28 cellular contexts compared by ENCODE assay signal in genomic region chr2:33766175-33766574, GRCh38.
"Had no signal": no experiment of that assay in that cellular context is flagged by ENCODE, and none has a peak within 500 bp of the region (broad histone marks: within the 10 kb centered on the region; RNA-seq: fewer than 3 reads in every experiment).

No MANE protein-coding gene starts in this region.

- H2AFZ ChIP-seq: neural progenitor cell had no signal

- H3K9ac ChIP-seq: neural progenitor cell had no signal

- H3K27me3 ChIP-seq: neural progenitor cell, neutrophil, pancreas, right lobe of liver, sigmoid colon, suprapubic skin, testis, tibial artery, transverse colon, upper lobe of right lung, uterus had no signal

- H3K36me3 ChIP-seq: neural progenitor cell, neutrophil, pancreas, right lobe of liver, sigmoid colon, suprapubic skin, tibial artery, transverse colon, upper lobe of right lung, uterus had no signal

- H3K9me3 ChIP-seq: neutrophil, pancreas, psoas muscle, right lobe of liver, sigmoid colon, suprapubic skin, testis, tibial artery, transverse colon, upper lobe of right lung, uterus had no signal

- H3K27ac ChIP-seq: neural progenitor cell, neutrophil, pancreas, psoas muscle, right lobe of liver, sigmoid colon, suprapubic skin, testis, tibial artery, transverse colon, upper lobe of right lung, uterus had no signal

- H3K4me1 ChIP-seq: pancreas, psoas muscle, right lobe of liver, sigmoid colon, suprapubic skin, testis, tibial artery, transverse colon, upper lobe of right lung, uterus had no signal

- H3K4me3 ChIP-seq: neural progenitor cell, pancreas, psoas muscle, right lobe of liver, sigmoid colon, suprapubic skin, testis, tibial artery, transverse colon, upper lobe of right lung, uterus had no signal

- ATAC-seq: naive thymus-derived CD8-positive, alpha-beta T cell; natural killer cell treated with Interleukin-12 subunit alpha and Interleukin-12 subunit beta and Interleukin-15 and Interleukin-18, amount 100 ng/mL, for 72 hours; pancreas; psoas muscle; right cardiac atrium; right lobe of liver; stimulated activated effector memory CD8-positive, alpha-beta T cell treated with anti-CD3 and anti-CD28 coated beads, Interleukin-12 subunit alpha, Interleukin-12 subunit beta, amount 100 ng/mL, for 72 hours; stimulated activated naive B cell treated with anti-CD40 and anti-IgM and Interleukin-4, amounts not matched to agents 10 μg/mL and 1 μg/mL and 100 μg/mL, for 72 hours; stimulated activated naive CD8-positive, alpha-beta T cell treated with anti-CD3 and anti-CD28 coated beads, Interleukin-15, amount 100 ng/mL, for 72 hours; stimulated activated naive CD8-positive, alpha-beta T cell treated with anti-CD3 and anti-CD28 coated beads, Interleukin-15, Interleukin-2, amounts not matched to agents 100 U/mL and 50 U/mL, for 24 hours; upper lobe of right lung had no signal

- DNase-seq: naive B cell; naive thymus-derived CD8-positive, alpha-beta T cell; nephron progenitor cell; nucleus accumbens; pancreas; psoas muscle; right cardiac atrium; right lobe of liver; sigmoid colon; small intestine; stimulated activated CD4-positive, alpha-beta T cell treated with anti-CD3 and anti-CD28 coated beads, Interleukin-15, amount 100 ng/mL, for 24 hours; stimulated activated CD4-positive, alpha-beta T cell treated with anti-CD3 and anti-CD28 coated beads, Interleukin-2, amount 100 ng/mL, for 24 hours; stimulated activated CD4-positive, alpha-beta T cell treated with anti-CD3 and anti-CD28 coated beads, Interleukin-2, amount 100 ng/mL, for 48 hours; stimulated activated CD4-positive, alpha-beta T cell treated with anti-CD3 and anti-CD28 coated beads, Interleukin-4, amount 100 ng/mL, for 24 hours; stimulated activated naive B cell treated with anti-CD40 and anti-IgM and Interleukin-4, amounts not matched to agents 10 μg/mL and 1 μg/mL and 100 μg/mL, for 72 hours; stimulated activated naive CD8-positive, alpha-beta T cell treated with anti-CD3 and anti-CD28 coated beads, Interleukin-15, amount 100 ng/mL, for 72 hours; stimulated activated naive CD8-positive, alpha-beta T cell treated with anti-CD3 and anti-CD28 coated beads, Interleukin-15, Interleukin-2, amounts not matched to agents 100 U/mL and 50 U/mL, for 24 hours; substantia nigra; testis; tibial artery; transverse colon; upper lobe of right lung; uterus had no signal
